ENCODE assay signal across 21 cellular contexts in the genomic region with DNA sequence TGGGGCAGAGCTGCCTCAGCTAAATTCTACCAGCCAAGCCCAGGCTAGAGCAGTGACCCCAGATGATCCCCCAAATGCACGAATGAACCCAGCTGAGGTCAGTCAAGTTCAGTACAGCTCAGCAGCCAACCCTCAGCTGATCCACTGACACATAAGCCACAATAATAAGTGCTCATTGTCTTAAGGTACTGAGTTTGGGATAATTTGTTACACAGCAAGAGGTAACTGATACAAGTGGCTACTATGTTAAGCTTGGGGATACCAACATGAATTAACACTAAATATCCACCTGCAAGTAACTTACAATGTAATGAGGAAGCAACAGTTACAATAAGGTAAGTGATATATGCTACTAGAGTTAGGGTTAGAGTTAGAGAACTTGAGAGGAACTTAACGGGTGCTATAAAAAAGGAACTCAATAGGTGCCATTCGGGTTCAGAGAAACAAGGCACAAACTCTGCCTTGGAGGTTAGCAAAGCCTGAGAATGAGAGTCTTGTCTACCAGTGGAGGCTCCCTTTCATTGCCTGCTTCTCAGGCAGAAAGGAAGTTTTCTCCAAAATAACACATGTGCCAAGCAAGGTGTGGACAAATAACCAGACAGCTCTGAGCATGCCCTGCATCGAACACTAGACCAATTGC.
DNase-seq lines count a peak whose midpoint lies in the region; ATAC-seq, FAIRE-seq and TF ChIP-seq lines count a peak whose summit lies in the region.
"Had no signal": no experiment of that assay in that cellular context is flagged by ENCODE, and none has a peak within 500 bp of the region (broad histone marks: within the 10 kb centered on the region; RNA-seq: fewer than 3 reads in every experiment).

No MANE protein-coding gene starts in this region.

- POLR2A ChIA-PET in T-cell (lab: Charles Lee) (interaction anchor here (0.5 to 2.7 kb wide), 4 partner anchors 15 to 147 kb away, joined by 3 to 17 read pairs (median 4); no protein-coding TSS in a partner anchor), HepG2 (lab: Yijun Ruan, JAX) (no interaction called here)

- no peak overlapping the region for H3K27ac ChIP-seq in BLaER1
- H3K27ac ChIP-seq in HepG2 (ENCODE audit: extremely low read length, insufficient read depth, low read length), result no peak overlapping the region
- H3K27ac ChIP-seq: lower lobe of right lung, SK-N-MC, thyroid gland had no signal

- no peaks in the 10 kb centered on the region for H3K9me3 Mint-ChIP-seq in T-cell
- H3K9me3 Mint-ChIP-seq: natural killer cell had no signal

- CTCF ChIA-PET in T-cell (lab: Charles Lee) (interaction anchor here in 1 of 2 donors (1.1 kb wide), 1 partner anchor 18 kb away, joined by 9 read pairs; no protein-coding TSS in a partner anchor), HepG2 (lab: Yijun Ruan, JAX; ENCODE audit: low intra/inter-chr PET ratio, low total read pairs) (no interaction called here)

- TF ChIP-seq EP300 in HepG2 (IDR thresholded peaks at IDR 0.05; ENCODE audit: low read depth in 2 of 2, low read length in 2 of 2) (no peak), HepG2 (CRISPR knock-in tag; IDR thresholded peaks at IDR 0.05; ENCODE audit: borderline replicate concordance) (no peak)

- no peaks in the 10 kb centered on the region for H3K79me2 ChIP-seq in HepG2 (ENCODE audit: insufficient read depth, low read length)

- H3K4me3 Mint-ChIP-seq in T-cell, result no peak overlapping the region
- H3K4me3 Mint-ChIP-seq: activated T-cell treated with anti-CD3 and anti-CD28 coated beads, Interleukin-2, amount 50 U/mL, for 4 hours; natural killer cell had no signal

- H3K4me1 ChIP-seq in BLaER1, result peaks cover 46% of the 10 kb centered on the region
- H3K4me1 ChIP-seq in HepG2 (ENCODE audit: insufficient read depth, low read length), result no peaks in the 10 kb centered on the region
- H3K4me1 ChIP-seq: lower lobe of right lung, thyroid gland had no signal

- no peaks in the 10 kb centered on the region for H3K27me3 Mint-ChIP-seq in T-cell

- DNase-seq in CD1c-positive myeloid dendritic cell (ENCODE audit: extremely low spot score) (peak; percentile 39), T-cell (no peak), HepG2 (ENCODE audit: low spot score) (no peak), DMS79 treated with DMSO at 0.1 percent for 48 hours (lab: John Stamatoyannopoulos, UW) (no peak), GOT3 (lab: John Stamatoyannopoulos, UW) (no peak)
- DNase-seq in stimulated activated CD4-positive, alpha-beta T cell treated with anti-CD3 and anti-CD28 coated beads, Interleukin-12 subunit alpha, Interleukin-12 subunit beta, amount 100 ng/mL, for 4 hours, result no peak
- DNase-seq: activated CD4-positive, alpha-beta T cell treated with anti-CD3 and anti-CD28 coated beads for 4 hours; activated T-cell treated with anti-CD3 and anti-CD28 coated beads, Interleukin-2, amount 50 U/mL, for 4 hours; DMS 273 treated with DMSO at 0.1 percent for 48 hours; effector memory CD4-positive, alpha-beta T cell; lower lobe of right lung; natural killer cell; NCI-H146; NCI-H2171 treated with DMSO at 0.1 percent for 48 hours; NCI-H774; small intestine; stimulated activated CD8-positive, alpha-beta memory T cell treated with anti-CD3 and anti-CD28 coated beads, Interleukin-4, amount 100 ng/mL, for 48 hours; thyroid gland had no signal

- peaks cover 32 to 60% (median 45%) of the 10 kb centered on the region in 3 donors for H3K4me1 Mint-ChIP-seq in T-cell

- no peak for TF ChIP-seq CTCF in HepG2 (CRISPR knock-in tag; IDR thresholded peaks at IDR 0.05)

- H3K4me2 ChIP-seq in BLaER1, result peak overlapping the region; percentile 74
- H3K4me2 ChIP-seq in HepG2 (ENCODE audit: low read depth, low read length), result no peak overlapping the region

- TF ChIP-seq RAD21 in HepG2 (CRISPR knock-in tag; IDR thresholded peaks at IDR 0.05), result no peak

- H3K4me3 ChIP-seq in BLaER1 (no peak overlapping the region), HepG2 (replicated peaks in 1 of 3; ENCODE audit: insufficient read depth in 1 of 3, low read depth in 2 of 3, low read length in 3 of 3) (no peak overlapping the region)
- H3K4me3 ChIP-seq: lower lobe of right lung, SK-N-MC, thyroid gland had no signal

- H3K9me3 ChIP-seq in BLaER1 (peaks cover 18% of the 10 kb centered on the region), HepG2 (ENCODE audit: low read length) (no peaks in the 10 kb centered on the region)
- H3K9me3 ChIP-seq: lower lobe of right lung, thyroid gland had no signal

- H3K9ac ChIP-seq in BLaER1 (no peak overlapping the region), HepG2 (ENCODE audit: insufficient read depth, low read depth, low read length) (no peak overlapping the region)

- intact Hi-C loops in HepG2 (cut with micrococcal nuclease; ENCODE audit: unreplicated experiment), result no loop called here

- in situ Hi-C loops in HepG2 (cut with HindIII; ENCODE audit: extremely low pct_ligation_motif_present, low pct_unique_long_range_greater_than_20kb), result no loop called here

- H3K36me3 ChIP-seq in BLaER1, result no peaks in the 10 kb centered on the region
- H3K36me3 ChIP-seq in HepG2 (replicated peaks in 1 of 2; ENCODE audit: control insufficient read depth in 1 of 2, insufficient read depth in 2 of 2, low read length in 2 of 2), result no peaks in the 10 kb centered on the region
- H3K36me3 ChIP-seq: lower lobe of right lung, thyroid gland had no signal

- H3K27me3 ChIP-seq in BLaER1 (no peaks in the 10 kb centered on the region), HepG2 (ENCODE audit: control insufficient read depth in 1 of 2, insufficient read depth in 2 of 2, low read length in 2 of 2) (peaks cover 0 to 2% of the 10 kb centered on the region in 2 experiments; a peak in 2 of 5 replicates)
- H3K27me3 ChIP-seq: thyroid gland had no signal

- peak overlapping the region; percentile 16 to 66 for H3K27ac Mint-ChIP-seq in T-cell

- no TSS peak for BruUV-seq in HepG2 (replicated peaks; lab: Mats Ljungman, UMichigan)

- WGBS in HepG2 (ENCODE audit: low lambda C conversion rate), result 64% methylated on average over 4 of the region's 4 CpGs

- H2AFZ ChIP-seq in HepG2 (ENCODE audit: low read length), result no peak overlapping the region

- H4K20me1 ChIP-seq in BLaER1 (no peaks in the 10 kb centered on the region), HepG2 (ENCODE audit: insufficient read depth, low read length) (no peaks in the 10 kb centered on the region)

- H3K36me3 Mint-ChIP-seq in T-cell, result no peaks in the 10 kb centered on the region
- H3K36me3 Mint-ChIP-seq: natural killer cell had no signal

- TF ChIP-seq POLR2A in HepG2 (IDR thresholded peaks at IDR 0.05; ENCODE audit: insufficient read depth in 1 of 2, low read depth in 2 of 2, low read length in 2 of 2), result no peak

- no peak for FAIRE-seq in HepG2 (lab: Jason Lieb, UNC)
- FAIRE-seq: small intestine had no signal

- no peak for ATAC-seq in T-cell (replicated peaks in 1 of 4)
- no peak for ATAC-seq in HepG2
- ATAC-seq in GM21717 (IDR thresholded peaks at IDR 0.05; ENCODE audit: unreplicated experiment), result no peak
- ATAC-seq: activated T-cell treated with anti-CD3 and anti-CD28 coated beads, Interleukin-2, amount 50 U/mL, for 4 hours; lower lobe of right lung had no signal

TF ChIP-seq in HepG2, 621 proteins besides CTCF, POLR2A, EP300 and RAD21:
- TF ChIP-seq ZNF768 (CRISPR knock-in tag; IDR thresholded peaks at IDR 0.05) (no peak), GTF2F1 (IDR thresholded peaks at IDR 0.05; ENCODE audit: low read length) (no peak), RBAK (CRISPR knock-in tag; IDR thresholded peaks at IDR 0.05) (peak; percentile 75; the same call in 1 of the 2 replicates), SRSF9 (IDR thresholded peaks at IDR 0.05; ENCODE audit: borderline replicate concordance, insufficient read depth, low read depth, low read length, poor library complexity, severe bottlenecking) (no peak)
- TF ChIP-seq, protein P1, sequence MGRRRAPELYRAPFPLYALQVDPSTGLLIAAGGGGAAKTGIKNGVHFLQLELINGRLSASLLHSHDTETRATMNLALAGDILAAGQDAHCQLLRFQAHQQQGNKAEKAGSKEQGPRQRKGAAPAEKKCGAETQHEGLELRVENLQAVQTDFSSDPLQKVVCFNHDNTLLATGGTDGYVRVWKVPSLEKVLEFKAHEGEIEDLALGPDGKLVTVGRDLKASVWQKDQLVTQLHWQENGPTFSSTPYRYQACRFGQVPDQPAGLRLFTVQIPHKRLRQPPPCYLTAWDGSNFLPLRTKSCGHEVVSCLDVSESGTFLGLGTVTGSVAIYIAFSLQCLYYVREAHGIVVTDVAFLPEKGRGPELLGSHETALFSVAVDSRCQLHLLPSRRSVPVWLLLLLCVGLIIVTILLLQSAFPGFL (CRISPR knock-in tag; IDR thresholded peaks at IDR 0.05), result no peak
